26 cellular contexts compared by ENCODE assay signal in genomic region chr10:59687657-59688056, GRCh38. TPM values are rescaled to one million over a fixed set of nuclear protein-coding genes. Genes with fewer than 3 reads are reported as not detected.
"Had no signal": no experiment of that assay in that cellular context is flagged by ENCODE, and none has a peak within 500 bp of the region (broad histone marks: within the 10 kb centered on the region; RNA-seq: fewer than 3 reads in every experiment).

No MANE protein-coding gene starts in this region.

- FAIRE-seq: astrocyte had no signal

- H3K36me3 Mint-ChIP-seq: activated naive CD8-positive, alpha-beta T cell; WTC11 had no signal

- H3K4me1 Mint-ChIP-seq: central memory CD8-positive, alpha-beta T cell; T-helper 17 cell; WTC11 had no signal

- H3K4me3 ChIP-seq: PC-9 had no signal

- H3K4me3 Mint-ChIP-seq: activated CD8-positive, alpha-beta T cell treated with anti-CD3 and anti-CD28 coated beads, Interleukin-2, amount 10 ng/mL, durations not matched to agents 7 days and 5 days; activated naive CD8-positive, alpha-beta T cell; activated T-cell treated with anti-CD3 and anti-CD28 coated beads, Interleukin-2, amount 50 U/mL, for 24 hours; activated T-helper 1 cell treated with anti-CD3 and anti-CD28 coated beads, Interleukin-12 subunit alpha, Interleukin-12 subunit beta, Interleukin-2, Interleukin-4 antibody, amounts not matched to agents 30 ng/mL and 10 ng/mL and 1 ng/mL, durations not matched to agents 14 hours and 24 hours and 36 hours; brain; central memory CD8-positive, alpha-beta T cell; T-helper 17 cell; WTC11 had no signal

- ATAC-seq: activated CD8-positive, alpha-beta T cell treated with anti-CD3 and anti-CD28 coated beads, Interleukin-2, amount 10 ng/mL, durations not matched to agents 7 days and 5 days; T-helper 17 cell; WTC11 had no signal

- H3K27ac ChIP-seq: PC-9 had no signal

- H3K9me3 Mint-ChIP-seq: activated T-cell treated with anti-CD3 and anti-CD28 coated beads, Interleukin-2, amount 50 U/mL, for 24 hours; activated T-helper 1 cell treated with anti-CD3 and anti-CD28 coated beads, Interleukin-12 subunit alpha, Interleukin-12 subunit beta, Interleukin-2, Interleukin-4 antibody, amounts not matched to agents 30 ng/mL and 10 ng/mL and 1 ng/mL, durations not matched to agents 14 hours and 24 hours and 36 hours; brain; central memory CD8-positive, alpha-beta T cell had no signal

- H3K27ac Mint-ChIP-seq: activated CD8-positive, alpha-beta T cell treated with anti-CD3 and anti-CD28 coated beads, Interleukin-2, amount 10 ng/mL, durations not matched to agents 7 days and 5 days; activated naive CD8-positive, alpha-beta T cell; activated T-cell treated with anti-CD3 and anti-CD28 coated beads, Interleukin-2, amount 50 U/mL, for 24 hours; activated T-helper 1 cell treated with anti-CD3 and anti-CD28 coated beads, Interleukin-12 subunit alpha, Interleukin-12 subunit beta, Interleukin-2, Interleukin-4 antibody, amounts not matched to agents 30 ng/mL and 10 ng/mL and 1 ng/mL, durations not matched to agents 14 hours and 24 hours and 36 hours; brain; T-helper 17 cell; WTC11 had no signal

- DNase-seq: activated CD4-positive, alpha-beta T cell treated with anti-CD3 and anti-CD28 coated beads for 48 hours; activated CD4-positive, alpha-beta T cell treated with anti-CD3 and anti-CD28 coated beads, Interleukin-2, amount 50 U/mL, for 4 hours; activated CD4-positive, CD25-positive, alpha-beta regulatory T cell treated with anti-CD3 and anti-CD28 coated beads, Interleukin-2, amount 50 U/mL, for 72 hours; activated CD8-positive, alpha-beta T cell treated with anti-CD3 and anti-CD28 coated beads, Interleukin-2, amount 10 ng/mL, durations not matched to agents 7 days and 5 days; activated effector memory CD4-positive, alpha-beta T cell treated with anti-CD3 and anti-CD28 coated beads, Interleukin-2, amount 50 U/mL, for 16 hours; activated naive CD4-positive, alpha-beta T cell treated with Interleukin-2 at 50 U/mL for 16 hours; activated T-cell treated with anti-CD3 and anti-CD28 coated beads, Interleukin-2, amount 50 U/mL, for 24 hours; amygdala; NCI-H1048; NCI-H146; NCI-H187 treated with DMSO at 0.1 percent for 48 hours; NCI-H2081 treated with DMSO at 0.1 percent for 48 hours; NCI-H345; NCI-H510A; NCI-H526 treated with DMSO at 0.1 percent for 48 hours; NCI-H82; PC-9; SHP77 treated with DMSO at 0.1 percent for 48 hours; T-helper 17 cell; T-helper 9 cell had no signal

- H3K27me3 Mint-ChIP-seq: brain; central memory CD8-positive, alpha-beta T cell had no signal

RNA-seq across cellular contexts. Expression of gene SLC16A9, which starts 22.0 kb away (rescaled TPM):
- total RNA-seq: PC-9 had no signal
